25 cellular contexts compared by ENCODE assay signal in the genomic region with DNA sequence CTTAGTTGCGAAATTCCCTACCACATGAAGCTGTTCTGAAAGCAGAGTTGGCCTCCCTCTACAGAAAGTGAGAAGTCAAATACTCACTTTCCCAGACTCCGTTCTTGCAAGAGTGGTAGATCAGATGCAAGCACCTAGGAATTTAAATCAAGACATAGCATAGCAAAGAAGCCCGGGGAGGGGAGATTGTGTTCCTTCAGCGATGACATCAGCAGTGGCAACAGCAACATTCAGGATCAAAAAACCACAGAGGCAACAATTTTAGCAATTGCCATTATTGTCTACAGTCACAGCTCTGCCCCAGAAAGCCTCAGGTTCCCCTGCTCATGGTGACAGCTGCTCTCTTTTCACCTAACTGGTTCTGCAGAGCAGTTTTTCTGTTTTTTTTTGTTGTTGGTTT.
DNase-seq lines count a peak whose midpoint lies in the region; ATAC-seq and TF ChIP-seq lines count a peak whose summit lies in the region.
"Had no signal": no experiment of that assay in that cellular context is flagged by ENCODE, and none has a peak within 500 bp of the region (broad histone marks: within the 10 kb centered on the region; RNA-seq: fewer than 3 reads in every experiment).

No MANE protein-coding gene starts in this region.

- no peaks in the 10 kb centered on the region for H3K36me3 ChIP-seq in mammary epithelial cell (ENCODE audit: insufficient read depth, low read length)
- H3K36me3 ChIP-seq: thoracic aorta had no signal

- dilution Hi-C loops in mammary epithelial cell (cut with HindIII; ENCODE audit: low sequenced_read_pairs), result no loop called here

- no peaks in the 10 kb centered on the region for H4K20me1 ChIP-seq in mammary epithelial cell (ENCODE audit: insufficient read depth, low read length)

- intact Hi-C loops in MCF 10A (cut with micrococcal nuclease) (no loop called here), mammary epithelial cell (cut with micrococcal nuclease) (no loop called here)

- CTCF ChIA-PET in MCF 10A (lab: Yijun Ruan, JAX), result no interaction called here
- CTCF ChIA-PET in mammary epithelial cell (lab: Charles Lee; ENCODE audit: low non-redundant PET), result no interaction called here

- no peaks in the 10 kb centered on the region for H3K79me2 ChIP-seq in mammary epithelial cell (ENCODE audit: insufficient read depth, low read length)

- TF ChIP-seq CTCF in MCF 10A (IDR thresholded peaks at IDR 0.05; ENCODE audit: unreplicated experiment), result no peak
- TF ChIP-seq CTCF in mammary epithelial cell (conservative IDR thresholded peaks at IDR 0.05 in 1 of 2, IDR thresholded peaks at IDR 0.05 in 1 of 2; ENCODE audit: extremely low read depth in 1 of 2, insufficient read depth in 1 of 2, low read depth in 1 of 2, low read length in 2 of 2), result no peak

- H3K27me3 Mint-ChIP-seq in MCF 10A (ENCODE audit: insufficient read depth, unreplicated experiment), result no peaks in the 10 kb centered on the region

- H3K27ac ChIP-seq in mammary epithelial cell (ENCODE audit: insufficient read depth, low read depth, low read length), result no peak overlapping the region
- H3K27ac ChIP-seq: C4-2B, thoracic aorta had no signal

- no peak overlapping the region for H3K9ac ChIP-seq in mammary epithelial cell (ENCODE audit: insufficient read depth, low read length)

- H3K9me3 ChIP-seq in mammary epithelial cell (replicated peaks; ENCODE audit: insufficient read depth, low read length), result no peaks in the 10 kb centered on the region

- H2AFZ ChIP-seq in mammary epithelial cell (ENCODE audit: low read depth, low read length), result no peak overlapping the region

- in situ Hi-C loops in mammary epithelial cell (cut with MboI; ENCODE audit: low sequenced_read_pairs in 2 of 2), result no loop called here

- H3K4me3 Mint-ChIP-seq in MCF 10A (ENCODE audit: unreplicated experiment), result no peak overlapping the region

- H3K4me1 Mint-ChIP-seq in MCF 10A (ENCODE audit: insufficient read depth, unreplicated experiment), result no peaks in the 10 kb centered on the region

- no peak overlapping the region for H3K27ac Mint-ChIP-seq in MCF 10A (ENCODE audit: low read depth, unreplicated experiment)

- no peak overlapping the region for H3K4me3 ChIP-seq in mammary epithelial cell (replicated peaks in 1 of 3; ENCODE audit: insufficient read depth in 1 of 3, low read depth in 2 of 3, low read length in 3 of 3)
- H3K4me3 ChIP-seq: thoracic aorta had no signal

- DNase-seq in MCF 10A (ENCODE audit: unreplicated experiment) (peak; percentile 13), mammary epithelial cell (no peak), NOMO-1 (lab: John Stamatoyannopoulos, UW; ENCODE audit: unreplicated experiment in 2 of 2) (peak; percentile 26 to 69), islet precursor cell (peak; percentile 63), NCI-H2227 treated with DMSO at 0.1 percent for 48 hours (lab: John Stamatoyannopoulos, UW) (no peak), cerebellar cortex (ENCODE audit: low spot score) (no peak)
- DNase-seq: activated CD4-positive, alpha-beta T cell treated with anti-CD3 and anti-CD28 coated beads, Interleukin-2, amount 50 U/mL, for 48 hours; activated effector memory CD4-positive, alpha-beta T cell treated with anti-CD3 and anti-CD28 coated beads, Interleukin-2, amount 50 U/mL, for 16 hours; amniotic stem cell; effector CD8-positive, alpha-beta T cell; foreskin melanocyte; KBM-7; left colon; NCI-H146; NCI-H226; NCI-H774; PC-3; retina; Right ventricle myocardium superior; stimulated activated CD4-positive, alpha-beta T cell treated with anti-CD3 and anti-CD28 coated beads, Interleukin-4, amount 100 ng/mL, for 1 hour; stimulated activated naive CD4-positive, alpha-beta T cell; T-helper 9 cell had no signal

- H3K9me3 Mint-ChIP-seq in MCF 10A (ENCODE audit: unreplicated experiment), result peaks cover 30% of the 10 kb centered on the region

- no peaks in the 10 kb centered on the region for H3K36me3 Mint-ChIP-seq in MCF 10A (ENCODE audit: insufficient read depth, unreplicated experiment)

- ATAC-seq in HG03175 (IDR thresholded peaks at IDR 0.05; ENCODE audit: unreplicated experiment), result no peak
- ATAC-seq: left colon, PC-3 had no signal

- 70% methylated on average over 4 of the region's 4 CpGs for WGBS in mammary epithelial cell (ENCODE audit: low coverage, missing lambda C conversion rate)

- H3K27me3 ChIP-seq in mammary epithelial cell (ENCODE audit: insufficient read depth, low read length), result no peaks in the 10 kb centered on the region

- POLR2A ChIA-PET in MCF 10A (lab: Yijun Ruan, JAX), result no interaction called here

- no peak overlapping the region for H3K4me2 ChIP-seq in mammary epithelial cell (ENCODE audit: insufficient read depth, low read depth, low read length)

- no TSS peak for BruUV-seq in MCF 10A (replicated peaks; lab: Mats Ljungman, UMichigan)
- BruUV-seq in mammary epithelial cell (replicated peaks; lab: Mats Ljungman, UMichigan), result no TSS peak

- no peaks in the 10 kb centered on the region for H3K4me1 ChIP-seq in mammary epithelial cell (ENCODE audit: insufficient read depth, low read length)

Comparison
In these comparisons a context has a peak if more than half of its experiments do, and no peak if none do; other contexts are left out.
1. DNase-seq: peak in MCF 10A (single experiment), NOMO-1 (2 of 2) and islet precursor cell (single experiment); none in mammary epithelial cell (single experiment), NCI-H2227 treated with DMSO at 0.1 percent for 48 hours (single experiment) and cerebellar cortex (single experiment).